Comparison of ENCODE assay signal across 11 cellular contexts in the genomic region with DNA sequence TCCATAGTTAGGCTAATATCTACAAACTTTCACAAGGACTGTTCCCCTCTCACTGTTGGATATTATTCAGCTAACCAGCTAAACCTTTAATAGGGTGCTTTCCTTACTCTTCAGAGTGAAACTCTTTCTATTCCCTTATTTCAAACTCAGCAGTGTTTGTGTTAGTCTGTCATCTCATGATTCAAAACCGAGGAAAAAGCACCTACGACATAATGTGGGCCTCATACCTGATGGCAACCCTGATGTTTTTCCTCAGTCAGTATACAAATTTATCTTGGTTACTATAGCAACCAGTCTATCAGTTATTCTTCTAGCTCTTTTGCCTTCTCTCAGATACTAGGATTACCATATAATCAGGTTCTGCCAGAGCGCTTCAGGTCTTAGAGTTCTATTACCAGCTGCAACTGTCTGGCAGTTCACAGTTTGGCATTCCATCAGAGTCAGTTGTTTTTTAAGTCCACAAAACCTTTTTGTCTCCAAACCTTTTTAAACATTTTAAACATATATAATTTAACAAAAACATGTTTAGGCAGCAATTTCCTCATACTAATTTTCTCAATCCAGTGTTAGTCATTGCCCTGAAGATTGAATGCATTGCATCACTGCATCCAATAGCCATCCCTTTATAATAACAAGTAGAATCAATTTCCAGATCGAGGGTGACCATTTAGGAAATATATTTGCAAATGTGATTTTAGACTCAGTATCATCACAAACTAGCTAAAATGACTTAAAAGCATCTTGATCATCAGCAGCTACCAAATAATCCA. TPM values are rescaled to one million over a fixed set of nuclear protein-coding genes. Genes with fewer than 3 reads are reported as not detected.
DNase-seq lines count a peak whose midpoint lies in the region; ATAC-seq and TF ChIP-seq lines count a peak whose summit lies in the region.
"Had no signal": no experiment of that assay in that cellular context is flagged by ENCODE, and none has a peak within 500 bp of the region (broad histone marks: within the 10 kb centered on the region; RNA-seq: fewer than 3 reads in every experiment).

No MANE protein-coding gene starts in this region.

- no peak overlapping the region for H3K4me3 ChIP-seq in fibroblast of villous mesenchyme (ENCODE audit: low read depth, low read length)
- H3K4me3 ChIP-seq: ovary had no signal

- no peak for TF ChIP-seq POLR2A in GM18505 (IDR thresholded peaks at IDR 0.05; ENCODE audit: borderline replicate concordance, extremely low read depth, insufficient read depth, insufficient read length)

- no peak for TF ChIP-seq CTCF in fibroblast of villous mesenchyme (IDR thresholded peaks at IDR 0.05; ENCODE audit: insufficient read depth, low read depth, low read length)

- ATAC-seq in GM18505 (IDR thresholded peaks at IDR 0.05; ENCODE audit: unreplicated experiment), result peak; percentile 51
- peak; percentile 35 for ATAC-seq in GM21619 (IDR thresholded peaks at IDR 0.05; ENCODE audit: unreplicated experiment)
- ATAC-seq in HG03469 (IDR thresholded peaks at IDR 0.05; ENCODE audit: unreplicated experiment), result peak; percentile 39

- DNase-seq in fibroblast of villous mesenchyme (ENCODE audit: low read depth) (peak; percentile 20), NCI-H1092 (lab: John Stamatoyannopoulos, UW) (no peak), NCI-H748 (lab: John Stamatoyannopoulos, UW; ENCODE audit: unreplicated experiment) (no peak), hypothalamus (lab: John Stamatoyannopoulos, UW) (no peak)
- no peak for DNase-seq in activated CD4-positive, alpha-beta T cell treated with anti-CD3 and anti-CD28 coated beads for 4 hours
- DNase-seq: activated CD4-positive, alpha-beta T cell treated with anti-CD3 and anti-CD28 coated beads, Interleukin-2, amount 50 U/mL, for 4 hours; ovary; RPMI8226 had no signal

RNA-seq across cellular contexts. Expression of gene WDR44, which starts 7.4 kb away (rescaled TPM):
- total RNA-seq in fibroblast of villous mesenchyme, result 21.9 and 28.9 TPM in 2 replicates
